ENCODE assay signal across 9 cellular contexts in the genomic region with DNA sequence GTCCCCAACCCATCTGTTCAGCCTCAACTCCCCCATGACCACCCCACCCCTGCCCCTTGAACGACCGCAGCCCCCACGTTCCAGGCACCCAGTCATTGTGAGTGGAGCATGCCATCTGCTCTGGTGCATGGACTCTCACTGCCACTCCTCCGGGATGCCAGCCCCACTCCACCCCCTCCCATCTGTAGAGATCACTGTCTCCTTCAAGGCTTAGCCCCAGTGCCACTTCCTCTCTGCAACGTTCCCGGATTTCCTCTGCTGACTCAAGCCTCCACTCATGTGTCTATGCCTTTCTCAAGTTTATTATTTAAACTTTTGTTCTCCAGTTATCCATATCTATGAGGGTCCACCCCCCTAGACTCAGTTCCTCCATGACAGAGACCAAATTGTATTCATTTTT. TPM values are rescaled to one million over a fixed set of nuclear protein-coding genes. Genes with fewer than 3 reads are reported as not detected.
DNase-seq lines count a peak whose midpoint lies in the region; ATAC-seq and TF ChIP-seq lines count a peak whose summit lies in the region.
"Had no signal": no experiment of that assay in that cellular context is flagged by ENCODE, and none has a peak within 500 bp of the region (broad histone marks: within the 10 kb centered on the region; RNA-seq: fewer than 3 reads in every experiment).

No MANE protein-coding gene starts in this region.

- H3K27me3 ChIP-seq in esophagus muscularis mucosa: no peaks in the 10 kb centered on the region

- H3K27ac ChIP-seq in esophagus muscularis mucosa (replicated peaks in 1 of 4): no peak overlapping the region

- H3K36me3 ChIP-seq in esophagus muscularis mucosa: no peaks in the 10 kb centered on the region

- intact Hi-C loops in esophagus muscularis mucosa (cut with DNase I): loop anchor here (5.0 kb wide), 1 partner anchor 42 kb away; no protein-coding TSS in a partner anchor
- intact Hi-C loops in sciatic nerve (cut with DNase I): no loop called here

- peaks cover 45 to 50% (median 46%) of the 10 kb centered on the region in 4 donors for H3K4me1 ChIP-seq in esophagus muscularis mucosa

- H3K9me3 ChIP-seq in esophagus muscularis mucosa: no peaks in the 10 kb centered on the region

- no peak overlapping the region; the same call in none of the 2 replicates for H3K4me3 ChIP-seq in Jurkat, Clone E6-1 (ENCODE audit: low read length)
- H3K4me3 ChIP-seq in esophagus muscularis mucosa: no peak overlapping the region

- TF ChIP-seq POLR2A in esophagus muscularis mucosa (IDR thresholded peaks at IDR 0.05; ENCODE audit: low read depth): no peak

- WGBS in esophagus muscularis mucosa: 57% methylated on average over 6 of the region's 6 CpGs

- no peak for TF ChIP-seq CTCF in esophagus muscularis mucosa (IDR thresholded peaks at IDR 0.05)

- ATAC-seq in sciatic nerve (peak; percentile 51), GM21390 (IDR thresholded peaks at IDR 0.05; ENCODE audit: unreplicated experiment) (no peak), GM18861 (IDR thresholded peaks at IDR 0.05; ENCODE audit: unreplicated experiment) (no peak), HG02884 (IDR thresholded peaks at IDR 0.05; ENCODE audit: unreplicated experiment) (no peak)

- TF ChIP-seq EP300 in esophagus muscularis mucosa (IDR thresholded peaks at IDR 0.05): no peak

- peak; percentile 78 for DNase-seq in Jurkat, Clone E6-1 (ENCODE audit: low read depth, low spot score)
- DNase-seq in RPMI7951 (ENCODE audit: low read depth) (peak; percentile 73), esophagus muscularis mucosa (ENCODE audit: extremely low spot score) (peak; percentile 92), sciatic nerve (ENCODE audit: low spot score) (no peak), NCI-H1092 (lab: John Stamatoyannopoulos, UW) (no peak)
- DNase-seq: NCI-H510A had no signal

RNA-seq across cellular contexts. Expression of a gene that starts 54.0 kb away (rescaled TPM):
- polyA plus RNA-seq in Jurkat, Clone E6-1 (2012; ENCODE audit: insufficient read depth, insufficient read length): 1.7 TPM
- total RNA-seq in RPMI7951 (2014; rRNA removed; shearing (Covaris generic)): 1.9 and 3.2 TPM in 2 replicates
- total RNA-seq in esophagus muscularis mucosa (1 to 10 TPM; 5.0 to 8.7 (median 7.1) TPM), sciatic nerve (11.0 TPM)

Comparison
In these comparisons a context has a peak if more than half of its experiments do, and no peak if none do; other contexts are left out.
1. DNase-seq: peak in Jurkat, Clone E6-1 (single experiment), RPMI7951 (single experiment) and esophagus muscularis mucosa (single experiment); none in sciatic nerve (single experiment) and NCI-H1092 (single experiment).